Comparison of ENCODE assay signal across 1 cellular context in the genomic region with DNA sequence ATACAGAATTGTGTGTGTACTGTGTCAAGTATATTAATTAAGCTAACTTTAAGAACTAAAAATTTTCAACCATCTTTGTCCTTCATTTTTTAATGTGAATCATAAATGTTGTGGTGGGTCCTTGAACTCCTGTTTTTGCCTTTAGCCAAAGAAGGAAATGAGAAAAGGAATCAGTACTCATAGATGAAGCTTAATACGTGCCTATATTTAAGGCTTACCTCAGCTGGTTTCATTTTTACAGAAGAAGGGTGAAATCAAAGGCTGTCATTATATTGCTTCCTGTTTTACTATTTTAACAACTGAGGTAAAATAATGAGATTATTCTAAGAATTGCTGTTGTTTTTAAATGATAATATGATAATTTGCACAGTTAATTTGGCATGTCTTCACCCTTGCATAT.
A peak's percentile ranks its signal among the peaks of the same experiment; 100 is the strongest.
TF ChIP-seq lines count a peak whose summit lies in the region.

No MANE protein-coding gene starts in this region.

TF ChIP-seq in GM12878, 131 proteins besides CTCF, POLR2A, EP300 and RAD21 (continued from another document):
- TF ChIP-seq KLF5 (IDR thresholded peaks at IDR 0.05; ENCODE audit: partially characterized antibody) (no peak), BMI1 (IDR thresholded peaks at IDR 0.05; ENCODE audit: borderline replicate concordance) (no peak), ZNF24 (IDR thresholded peaks at IDR 0.05) (no peak), RUNX3 (IDR thresholded peaks at IDR 0.05; ENCODE audit: low read length) (peak; percentile 59), IRF4 (IDR thresholded peaks at IDR 0.05; ENCODE audit: low read depth, low read length) (no peak), RBBP5 (conservative IDR thresholded peaks at IDR 0.05) (no peak), CBX3 (IDR thresholded peaks at IDR 0.05; ENCODE audit: borderline replicate concordance, low read depth) (no peak), BHLHE40 (IDR thresholded peaks at IDR 0.05; ENCODE audit: borderline replicate concordance in 1 of 2, low read depth in 2 of 2, low read length in 1 of 2) (peak; percentile 5 to 17; a peak in 1 of 4 replicates), JUNB (IDR thresholded peaks at IDR 0.05) (peak; percentile 74), ZNF207 (IDR thresholded peaks at IDR 0.05; ENCODE audit: borderline replicate concordance) (no peak), MEF2A (IDR thresholded peaks at IDR 0.05; ENCODE audit: insufficient read depth, low read depth, low read length) (0 out of 2 replicates have a peak, but pooled peaks have one; percentile 51), SPI1 (IDR thresholded peaks at IDR 0.05; ENCODE audit: borderline replicate concordance, insufficient read depth, low read depth, low read length) (peak; percentile 35; the same call in 1 of the 2 replicates), SRF (IDR thresholded peaks at IDR 0.05; ENCODE audit: low read depth in 2 of 2, low read length in 2 of 2) (peak in 1 of 2 experiments; percentile 2; a peak in 1 of 4 replicates)
- TF ChIP-seq, protein P1, sequence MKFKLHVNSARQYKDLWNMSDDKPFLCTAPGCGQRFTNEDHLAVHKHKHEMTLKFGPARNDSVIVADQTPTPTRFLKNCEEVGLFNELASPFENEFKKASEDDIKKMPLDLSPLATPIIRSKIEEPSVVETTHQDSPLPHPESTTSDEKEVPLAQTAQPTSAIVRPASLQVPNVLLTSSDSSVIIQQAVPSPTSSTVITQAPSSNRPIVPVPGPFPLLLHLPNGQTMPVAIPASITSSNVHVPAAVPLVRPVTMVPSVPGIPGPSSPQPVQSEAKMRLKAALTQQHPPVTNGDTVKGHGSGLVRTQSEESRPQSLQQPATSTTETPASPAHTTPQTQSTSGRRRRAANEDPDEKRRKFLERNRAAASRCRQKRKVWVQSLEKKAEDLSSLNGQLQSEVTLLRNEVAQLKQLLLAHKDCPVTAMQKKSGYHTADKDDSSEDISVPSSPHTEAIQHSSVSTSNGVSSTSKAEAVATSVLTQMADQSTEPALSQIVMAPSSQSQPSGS (IDR thresholded peaks at IDR 0.05; ENCODE audit: low read length) = peak; percentile 72
